Comparison of ENCODE assay signal across 15 cellular contexts in the genomic region with DNA sequence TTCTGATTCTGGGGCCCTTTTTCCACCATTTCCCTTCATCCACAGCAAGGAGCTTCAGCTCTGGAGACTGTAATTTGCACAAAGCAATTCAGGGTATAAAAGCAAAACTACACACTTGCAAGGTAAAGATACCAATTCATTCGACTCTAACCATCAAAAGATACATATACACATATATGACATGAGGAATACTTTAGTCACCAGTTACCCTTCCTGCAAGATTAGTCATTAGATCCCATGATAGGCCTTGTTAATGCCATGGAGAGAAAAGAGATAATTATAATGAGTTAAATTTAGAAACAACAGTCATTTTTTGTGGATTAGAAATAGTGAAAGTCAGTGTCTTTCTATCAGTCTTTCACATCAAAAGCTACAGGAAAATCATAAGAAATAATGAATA.
DNase-seq lines count a peak whose midpoint lies in the region; ATAC-seq and TF ChIP-seq lines count a peak whose summit lies in the region.
"Had no signal": no experiment of that assay in that cellular context is flagged by ENCODE, and none has a peak within 500 bp of the region (broad histone marks: within the 10 kb centered on the region; RNA-seq: fewer than 3 reads in every experiment).

No MANE protein-coding gene starts in this region.

- no peaks in the 10 kb centered on the region for H3K27me3 ChIP-seq in neural progenitor cell
- H3K27me3 ChIP-seq in H7 (ENCODE audit: control insufficient read depth, insufficient read depth, low read length), result no peaks in the 10 kb centered on the region
- H3K27me3 ChIP-seq: dorsolateral prefrontal cortex had no signal

- H3K4me1 Mint-ChIP-seq in activated naive CD4-positive, alpha-beta T cell treated with anti-CD3 and anti-CD28 coated beads, Interleukin-2, amount 50 U/mL, for 24 hours, result peaks cover 32% of the 10 kb centered on the region
- peaks cover 20% of the 10 kb centered on the region for H3K4me1 Mint-ChIP-seq in stimulated activated naive CD8-positive, alpha-beta T cell treated with anti-CD3 and anti-CD28 coated beads, Interleukin-15, amount 100 ng/mL, for 72 hours
- no peaks in the 10 kb centered on the region for H3K4me1 Mint-ChIP-seq in neural progenitor cell

- TF ChIP-seq CTCF in fibroblast of the aortic adventitia (IDR thresholded peaks at IDR 0.05; ENCODE audit: insufficient read depth, low read length) (no peak), lower leg skin (IDR thresholded peaks at IDR 0.05) (no peak), neural progenitor cell (IDR thresholded peaks at IDR 0.05) (no peak)

- no peaks in the 10 kb centered on the region for H3K79me2 ChIP-seq in neural progenitor cell (ENCODE audit: low read depth)

- H3K4me2 ChIP-seq in neural progenitor cell, result no peak overlapping the region

- no peaks in the 10 kb centered on the region for H4K20me1 ChIP-seq in neural progenitor cell (ENCODE audit: low read depth)

- intact Hi-C loops in lower leg skin (cut with DNase I; ENCODE audit: low total_unique reads), result no loop called here

- H2AFZ ChIP-seq in neural progenitor cell (replicated peaks), result no peak overlapping the region

- no peaks in the 10 kb centered on the region for H3K4me1 ChIP-seq in neural progenitor cell
- H3K4me1 ChIP-seq: HAP-1 had no signal

- H3K4me3 ChIP-seq in fibroblast of the aortic adventitia (ENCODE audit: low read depth, low read length), result no peak overlapping the region
- H3K4me3 ChIP-seq in lower leg skin (ENCODE audit: low read depth, poor library complexity, severe bottlenecking), result no peak overlapping the region
- H3K4me3 ChIP-seq in neural progenitor cell, result no peak overlapping the region
- H3K4me3 ChIP-seq in H7 (ENCODE audit: insufficient read depth, low read depth, low read length), result no peak overlapping the region
- H3K4me3 ChIP-seq: dorsolateral prefrontal cortex, HAP-1 had no signal

- H3K4me3 Mint-ChIP-seq in activated naive CD4-positive, alpha-beta T cell treated with anti-CD3 and anti-CD28 coated beads, Interleukin-2, amount 50 U/mL, for 24 hours, result no peak overlapping the region
- peak overlapping the region in 1 of 2 donors; percentile 38 for H3K4me3 Mint-ChIP-seq in stimulated activated naive CD8-positive, alpha-beta T cell treated with anti-CD3 and anti-CD28 coated beads, Interleukin-15, amount 100 ng/mL, for 72 hours
- no peak overlapping the region for H3K4me3 Mint-ChIP-seq in neural progenitor cell
- H3K4me3 Mint-ChIP-seq: activated B cell treated with CpG ODN at 0.5 μM for 24 hours had no signal

- peak; percentile 74 for ATAC-seq in SK-N-SH treated with all-trans-retinoic acid at 6 μM for 48 hours
- ATAC-seq in stimulated activated naive CD8-positive, alpha-beta T cell treated with anti-CD3 and anti-CD28 coated beads, Interleukin-15, amount 100 ng/mL, for 72 hours, result peak; percentile 78

- H3K27ac Mint-ChIP-seq in activated naive CD4-positive, alpha-beta T cell treated with anti-CD3 and anti-CD28 coated beads, Interleukin-2, amount 50 U/mL, for 24 hours, result peak overlapping the region; percentile 52
- no peak overlapping the region for H3K27ac Mint-ChIP-seq in stimulated activated naive CD8-positive, alpha-beta T cell treated with anti-CD3 and anti-CD28 coated beads, Interleukin-15, amount 100 ng/mL, for 72 hours
- H3K27ac Mint-ChIP-seq in neural progenitor cell, result no peak overlapping the region
- H3K27ac Mint-ChIP-seq: activated B cell treated with CpG ODN at 0.5 μM for 24 hours had no signal

- TF ChIP-seq POLR2A in lower leg skin (IDR thresholded peaks at IDR 0.05), result no peak

- no peak overlapping the region for H3K9ac ChIP-seq in neural progenitor cell

- 47 to 69% methylated on average over 1 of the region's 1 CpG for WGBS in lower leg skin, 2 donors

- H3K36me3 Mint-ChIP-seq in activated naive CD4-positive, alpha-beta T cell treated with anti-CD3 and anti-CD28 coated beads, Interleukin-2, amount 50 U/mL, for 24 hours, result peaks cover 18% of the 10 kb centered on the region
- H3K36me3 Mint-ChIP-seq in neural progenitor cell, result no peaks in the 10 kb centered on the region

- H3K9me3 Mint-ChIP-seq in activated naive CD4-positive, alpha-beta T cell treated with anti-CD3 and anti-CD28 coated beads, Interleukin-2, amount 50 U/mL, for 24 hours, result peaks cover 10% of the 10 kb centered on the region
- peaks cover 8 to 17% of the 10 kb centered on the region in 2 donors for H3K9me3 Mint-ChIP-seq in stimulated activated naive CD8-positive, alpha-beta T cell treated with anti-CD3 and anti-CD28 coated beads, Interleukin-15, amount 100 ng/mL, for 72 hours
- H3K9me3 Mint-ChIP-seq in neural progenitor cell, result peaks cover 2% of the 10 kb centered on the region

- H3K27me3 Mint-ChIP-seq in activated naive CD4-positive, alpha-beta T cell treated with anti-CD3 and anti-CD28 coated beads, Interleukin-2, amount 50 U/mL, for 24 hours, result no peaks in the 10 kb centered on the region
- no peaks in the 10 kb centered on the region for H3K27me3 Mint-ChIP-seq in stimulated activated naive CD8-positive, alpha-beta T cell treated with anti-CD3 and anti-CD28 coated beads, Interleukin-15, amount 100 ng/mL, for 72 hours
- H3K27me3 Mint-ChIP-seq in neural progenitor cell (ENCODE audit: insufficient read depth, low read depth), result no peaks in the 10 kb centered on the region
- H3K27me3 Mint-ChIP-seq: activated B cell treated with CpG ODN at 0.5 μM for 24 hours had no signal

- no peaks in the 10 kb centered on the region for H3F3A ChIP-seq in neural progenitor cell (ENCODE audit: low read depth)

- no peaks in the 10 kb centered on the region for H3K9me3 ChIP-seq in neural progenitor cell (ENCODE audit: low read depth)
- H3K9me3 ChIP-seq: HAP-1 had no signal

- DNase-seq in activated naive CD4-positive, alpha-beta T cell treated with anti-CD3 and anti-CD28 coated beads, Interleukin-2, amount 50 U/mL, for 16 hours, result no peak
- DNase-seq in fibroblast of the aortic adventitia (ENCODE audit: low read depth) (peak; percentile 31), lower leg skin (ENCODE audit: low spot score in 2 of 2) (no peak), neural progenitor cell (ENCODE audit: low spot score) (no peak), H7 (no peak)
- DNase-seq in stimulated activated naive CD8-positive, alpha-beta T cell treated with anti-CD3 and anti-CD28 coated beads, Interleukin-15, amount 100 ng/mL, for 72 hours, result no peak
- DNase-seq: activated B cell treated with CpG ODN at 0.5 μM for 24 hours, AML-193, dorsolateral prefrontal cortex, KG1, NCI-H146, substantia nigra had no signal

- no peaks in the 10 kb centered on the region for H3K36me3 ChIP-seq in neural progenitor cell
- no peaks in the 10 kb centered on the region for H3K36me3 ChIP-seq in H7 (replicated peaks; ENCODE audit: control insufficient read depth, insufficient read depth, low read length)
- H3K36me3 ChIP-seq: HAP-1 had no signal

- no peak overlapping the region for H3K27ac ChIP-seq in neural progenitor cell
- H3K27ac ChIP-seq: dorsolateral prefrontal cortex had no signal

TF ChIP-seq in SK-N-SH treated with all-trans-retinoic acid at 6 μM for 48 hours, 23 proteins besides CTCF, POLR2A, EP300 and RAD21 (continues in another document):
- TF ChIP-seq ZFP30 (CRISPR knock-in tag; IDR thresholded peaks at IDR 0.05) (no peak), CSDC2 (CRISPR knock-in tag; IDR thresholded peaks at IDR 0.05) (no peak), ZFP3 (CRISPR knock-in tag; IDR thresholded peaks at IDR 0.05) (no peak)
- TF ChIP-seq, protein P1, sequence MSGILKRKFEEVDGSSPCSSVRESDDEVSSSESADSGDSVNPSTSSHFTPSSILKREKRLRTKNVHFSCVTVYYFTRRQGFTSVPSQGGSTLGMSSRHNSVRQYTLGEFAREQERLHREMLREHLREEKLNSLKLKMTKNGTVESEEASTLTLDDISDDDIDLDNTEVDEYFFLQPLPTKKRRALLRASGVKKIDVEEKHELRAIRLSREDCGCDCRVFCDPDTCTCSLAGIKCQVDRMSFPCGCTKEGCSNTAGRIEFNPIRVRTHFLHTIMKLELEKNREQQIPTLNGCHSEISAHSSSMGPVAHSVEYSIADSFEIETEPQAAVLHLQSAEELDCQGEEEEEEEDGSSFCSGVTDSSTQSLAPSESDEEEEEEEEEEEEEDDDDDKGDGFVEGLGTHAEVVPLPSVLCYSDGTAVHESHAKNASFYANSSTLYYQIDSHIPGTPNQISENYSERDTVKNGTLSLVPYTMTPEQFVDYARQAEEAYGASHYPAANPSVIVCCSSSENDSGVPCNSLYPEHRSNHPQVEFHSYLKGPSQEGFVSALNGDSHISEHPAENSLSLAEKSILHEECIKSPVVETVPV (CRISPR knock-in tag; IDR thresholded peaks at IDR 0.05), result no peak
- TF ChIP-seq, protein P2, sequence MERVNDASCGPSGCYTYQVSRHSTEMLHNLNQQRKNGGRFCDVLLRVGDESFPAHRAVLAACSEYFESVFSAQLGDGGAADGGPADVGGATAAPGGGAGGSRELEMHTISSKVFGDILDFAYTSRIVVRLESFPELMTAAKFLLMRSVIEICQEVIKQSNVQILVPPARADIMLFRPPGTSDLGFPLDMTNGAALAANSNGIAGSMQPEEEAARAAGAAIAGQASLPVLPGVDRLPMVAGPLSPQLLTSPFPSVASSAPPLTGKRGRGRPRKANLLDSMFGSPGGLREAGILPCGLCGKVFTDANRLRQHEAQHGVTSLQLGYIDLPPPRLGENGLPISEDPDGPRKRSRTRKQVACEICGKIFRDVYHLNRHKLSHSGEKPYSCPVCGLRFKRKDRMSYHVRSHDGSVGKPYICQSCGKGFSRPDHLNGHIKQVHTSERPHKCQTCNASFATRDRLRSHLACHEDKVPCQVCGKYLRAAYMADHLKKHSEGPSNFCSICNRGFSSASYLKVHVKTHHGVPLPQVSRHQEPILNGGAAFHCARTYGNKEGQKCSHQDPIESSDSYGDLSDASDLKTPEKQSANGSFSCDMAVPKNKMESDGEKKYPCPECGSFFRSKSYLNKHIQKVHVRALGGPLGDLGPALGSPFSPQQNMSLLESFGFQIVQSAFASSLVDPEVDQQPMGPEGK (CRISPR knock-in tag; IDR thresholded peaks at IDR 0.05; ENCODE audit: borderline replicate concordance), result no peak
